22 cellular contexts compared by ENCODE assay signal in genomic region chr2:28613181-28613580, GRCh38.
DNase-seq lines count a peak whose midpoint lies in the region; ATAC-seq, FAIRE-seq and TF ChIP-seq lines count a peak whose summit lies in the region.
"Had no signal": no experiment of that assay in that cellular context is flagged by ENCODE, and none has a peak within 500 bp of the region (broad histone marks: within the 10 kb centered on the region; RNA-seq: fewer than 3 reads in every experiment).

No MANE protein-coding gene starts in this region.

- H3K9me2 ChIP-seq in PC-3 (replicated peaks; ENCODE audit: low read length), result no peaks in the 10 kb centered on the region

- H3K27ac Mint-ChIP-seq in CD4-positive, alpha-beta T cell, result no peak overlapping the region
- no peak overlapping the region for H3K27ac Mint-ChIP-seq in neural progenitor cell
- H3K27ac Mint-ChIP-seq: activated T-helper 1 cell treated with anti-CD3 and anti-CD28 coated beads, Interleukin-12 subunit alpha, Interleukin-12 subunit beta, Interleukin-2, Interleukin-4 antibody, amounts not matched to agents 30 ng/mL and 10 ng/mL and 1 ng/mL, durations not matched to agents 14 hours and 24 hours and 36 hours; H9; immature natural killer cell; T-helper 2 cell treated with Interferon-gamma antibody and Interleukin-4, amounts not matched to agents 5 μg/mL and 100 μg/mL, for 36 hours had no signal

- H3K4me3 ChIP-seq in PC-3 (ENCODE audit: low read length), result no peak overlapping the region; the same call in 1 of the 2 replicates
- no peak overlapping the region for H3K4me3 ChIP-seq in bronchial epithelial cell (ENCODE audit: low read depth, low read length)
- H3K4me3 ChIP-seq in neural progenitor cell, result no peak overlapping the region
- H3K4me3 ChIP-seq: right lobe of liver, thoracic aorta had no signal

- H3F3A ChIP-seq in PC-3 (ENCODE audit: low read length, unreplicated experiment) (no peaks in the 10 kb centered on the region), neural progenitor cell (ENCODE audit: low read depth) (no peaks in the 10 kb centered on the region)

- DNase-seq in CD4-positive, alpha-beta T cell, result peak in 2 of 10 experiments; percentile 21 to 33
- DNase-seq in PC-3 (peak; percentile 15), bronchial epithelial cell (ENCODE audit: low read depth) (peak; percentile 35), neural progenitor cell (ENCODE audit: low spot score) (no peak), GDM1 (lab: John Stamatoyannopoulos, UW) (no peak), D721Med (ENCODE audit: insufficient read length, low spot score) (no peak), NCI-H524 (lab: John Stamatoyannopoulos, UW) (no peak)
- DNase-seq: AML-193; amygdala; H9; immature natural killer cell; mesendoderm; NCI-H1694 treated with DMSO at 0.1 percent for 48 hours; NCI-H226; right lobe of liver; stimulated activated CD4-positive, alpha-beta T cell treated with anti-CD3 and anti-CD28 coated beads, Interleukin-4, amount 100 ng/mL, for 1 hour; stimulated activated CD8-positive, alpha-beta memory T cell treated with anti-CD3 and anti-CD28 coated beads, Interleukin-4, amount 100 ng/mL, for 48 hours had no signal

- no peaks in the 10 kb centered on the region for H4K20me1 ChIP-seq in PC-3 (ENCODE audit: low read length)
- H4K20me1 ChIP-seq in neural progenitor cell (ENCODE audit: low read depth), result no peaks in the 10 kb centered on the region

- peak; percentile 18 for ATAC-seq in CD4-positive, alpha-beta T cell (ENCODE audit: poor library complexity)
- ATAC-seq in PC-3 (no peak), GM19397 (IDR thresholded peaks at IDR 0.05; ENCODE audit: unreplicated experiment) (no peak)
- ATAC-seq: right lobe of liver, Right ventricle myocardium inferior had no signal

- no peaks in the 10 kb centered on the region for H3K9me3 ChIP-seq in CD4-positive, alpha-beta T cell (ENCODE audit: control insufficient read depth, low read length)
- H3K9me3 ChIP-seq in PC-3 (ENCODE audit: low read length) (no peaks in the 10 kb centered on the region), neural progenitor cell (ENCODE audit: low read depth) (no peaks in the 10 kb centered on the region)
- H3K9me3 ChIP-seq: right lobe of liver, thoracic aorta had no signal

- no peaks in the 10 kb centered on the region for H3K27me3 Mint-ChIP-seq in CD4-positive, alpha-beta T cell
- peaks cover 6% of the 10 kb centered on the region for H3K27me3 Mint-ChIP-seq in neural progenitor cell (ENCODE audit: insufficient read depth, low read depth)

- no peak for FAIRE-seq in bronchial epithelial cell (lab: Jason Lieb, UNC)
- no peak for FAIRE-seq in D721Med (lab: Jason Lieb, UNC)

- BruUV-seq in PC-3 (replicated peaks; lab: Mats Ljungman, UMichigan), result no TSS peak

- H3K9ac ChIP-seq in PC-3 (ENCODE audit: low read length) (peak overlapping the region; percentile 72), neural progenitor cell (no peak overlapping the region)

- peak overlapping the region; percentile 58 for H3K27ac ChIP-seq in CD4-positive, alpha-beta T cell (ENCODE audit: low read depth, low read length)
- peak overlapping the region; percentile 94 for H3K27ac ChIP-seq in PC-3 (ENCODE audit: low read length)
- H3K27ac ChIP-seq in neural progenitor cell, result no peak overlapping the region
- H3K27ac ChIP-seq: right lobe of liver, thoracic aorta had no signal

- H3K4me1 ChIP-seq in PC-3 (ENCODE audit: insufficient read depth, low read length), result peaks cover 63% of the 10 kb centered on the region
- peaks cover 14% of the 10 kb centered on the region for H3K4me1 ChIP-seq in neural progenitor cell
- H3K4me1 ChIP-seq: right lobe of liver had no signal

- H3K4me1 Mint-ChIP-seq in CD4-positive, alpha-beta T cell (ENCODE audit: low read depth), result peaks cover 29% of the 10 kb centered on the region
- peaks cover 17% of the 10 kb centered on the region for H3K4me1 Mint-ChIP-seq in neural progenitor cell
- H3K4me1 Mint-ChIP-seq: immature natural killer cell had no signal

- CTCF ChIA-PET in CD4-positive, alpha-beta T cell (lab: Charles Lee), result interaction anchor here (1.0 to 2.9 kb wide), 4 partner anchors 8 to 46 kb away, joined by 4 to 8 read pairs (median 5); no protein-coding TSS in a partner anchor
- CTCF ChIA-PET in PC-3 (lab: Charles Lee), result interaction anchor here (0.8 kb wide), 1 partner anchor 138 kb away, joined by 5 read pairs; the partner anchor contains the start of gene PPP1CB

- TF ChIP-seq CTCF in CD4-positive, alpha-beta T cell (IDR thresholded peaks at IDR 0.05), result no peak
- TF ChIP-seq CTCF in PC-3 (conservative IDR thresholded peaks at IDR 0.05; ENCODE audit: low read depth, low read length), result no peak
- TF ChIP-seq CTCF in bronchial epithelial cell (IDR thresholded peaks at IDR 0.05; ENCODE audit: insufficient read depth, low read length, severe bottlenecking), result no peak
- no peak for TF ChIP-seq CTCF in neural progenitor cell (IDR thresholded peaks at IDR 0.05)
- no peak for TF ChIP-seq CTCF in D721Med (IDR thresholded peaks at IDR 0.05; ENCODE audit: insufficient read depth, missing control alignments)

- H3K4me3 Mint-ChIP-seq in CD4-positive, alpha-beta T cell, result no peak overlapping the region
- H3K4me3 Mint-ChIP-seq in neural progenitor cell, result no peak overlapping the region
- H3K4me3 Mint-ChIP-seq: H9; immature natural killer cell; T-helper 2 cell treated with Interferon-gamma antibody and Interleukin-4, amounts not matched to agents 5 μg/mL and 100 μg/mL, for 36 hours had no signal

- no peaks in the 10 kb centered on the region for H3K79me2 ChIP-seq in PC-3 (ENCODE audit: low read length)
- H3K79me2 ChIP-seq in neural progenitor cell (ENCODE audit: low read depth), result no peaks in the 10 kb centered on the region

- H2AFZ ChIP-seq in PC-3 (ENCODE audit: low read length) (no peak overlapping the region), neural progenitor cell (replicated peaks) (no peak overlapping the region)

- no peaks in the 10 kb centered on the region for H3K27me3 ChIP-seq in CD4-positive, alpha-beta T cell (ENCODE audit: control insufficient read depth, insufficient read depth, low read length)
- H3K27me3 ChIP-seq in PC-3 (ENCODE audit: low read length) (no peaks in the 10 kb centered on the region), bronchial epithelial cell (ENCODE audit: control insufficient read depth, insufficient read depth, low read length) (no peaks in the 10 kb centered on the region), neural progenitor cell (no peaks in the 10 kb centered on the region)
- H3K27me3 ChIP-seq: right lobe of liver had no signal

- H3K36me3 ChIP-seq in PC-3 (ENCODE audit: low read depth, low read length) (no peaks in the 10 kb centered on the region), bronchial epithelial cell (ENCODE audit: control insufficient read depth, insufficient read depth, low read length) (no peaks in the 10 kb centered on the region), neural progenitor cell (no peaks in the 10 kb centered on the region)
- H3K36me3 ChIP-seq: right lobe of liver, thoracic aorta had no signal

- H3K36me3 Mint-ChIP-seq in CD4-positive, alpha-beta T cell (ENCODE audit: low read depth), result no peaks in the 10 kb centered on the region
- no peaks in the 10 kb centered on the region for H3K36me3 Mint-ChIP-seq in neural progenitor cell
- H3K36me3 Mint-ChIP-seq: immature natural killer cell had no signal

- intact Hi-C loops in CD4-positive, alpha-beta T cell (cut with DNase I, micrococcal nuclease), result loop anchor here in 1 of 2 experiments (2.0 kb wide), 1 partner anchor 14 kb away; no protein-coding TSS in a partner anchor
- intact Hi-C loops in PC-3 (cut with micrococcal nuclease), result loop anchor here (5.0 kb wide), 1 partner anchor 49 kb away; no protein-coding TSS in a partner anchor

- POLR2A ChIA-PET in CD4-positive, alpha-beta T cell (lab: Charles Lee), result interaction anchor here (0.7 to 1.4 kb wide), 5 partner anchors 8 to 138 kb away, joined by 3 to 7 read pairs (median 6); partner anchors contain the start of gene PPP1CB
- POLR2A ChIA-PET in PC-3 (lab: Charles Lee; ENCODE audit: unreplicated experiment), result no interaction called here

- H3K9me3 Mint-ChIP-seq in CD4-positive, alpha-beta T cell, result no peaks in the 10 kb centered on the region
- H3K9me3 Mint-ChIP-seq in neural progenitor cell, result no peaks in the 10 kb centered on the region
- H3K9me3 Mint-ChIP-seq: activated T-helper 1 cell treated with anti-CD3 and anti-CD28 coated beads, Interleukin-12 subunit alpha, Interleukin-12 subunit beta, Interleukin-2, Interleukin-4 antibody, amounts not matched to agents 30 ng/mL and 10 ng/mL and 1 ng/mL, durations not matched to agents 14 hours and 24 hours and 36 hours; H9; immature natural killer cell; T-helper 2 cell treated with Interferon-gamma antibody and Interleukin-4, amounts not matched to agents 5 μg/mL and 100 μg/mL, for 36 hours had no signal

- H3K4me2 ChIP-seq in PC-3 (ENCODE audit: low read length) (peak overlapping the region; percentile 57), neural progenitor cell (peak overlapping the region; percentile 21)

Comparison
In these comparisons a context has a peak if more than half of its experiments do, and no peak if none do; other contexts are left out.
1. DNase-seq: peak in PC-3 (single experiment) and bronchial epithelial cell (single experiment); none in neural progenitor cell (single experiment), GDM1 (single experiment), D721Med (single experiment) and NCI-H524 (0 of 2).